Comparison of ENCODE assay signal across 20 cellular contexts in genomic region chr10:115975031-115975430, GRCh38.
"Had no signal": no experiment of that assay in that cellular context is flagged by ENCODE, and none has a peak within 500 bp of the region (broad histone marks: within the 10 kb centered on the region; RNA-seq: fewer than 3 reads in every experiment).

No MANE protein-coding gene starts in this region.

- ATAC-seq: activated naive CD4-positive, alpha-beta T cell treated with anti-CD3 and anti-CD28 coated beads, Interleukin-2, amount 50 U/mL, for 72 hours; activated T-helper 17 cell treated with anti-CD3 and anti-CD28 coated beads, Interleukin-2, amount 50 U/mL, for 72 hours; effector memory CD8-positive, alpha-beta T cell; psoas muscle; right lobe of liver; stimulated activated memory B cell treated with anti-CD40 and anti-IgM and Interleukin-4, amounts not matched to agents 10 μg/mL and 1 μg/mL and 100 μg/mL, for 72 hours had no signal

- H3K4me3 ChIP-seq: esophagus muscularis mucosa, hepatocyte, psoas muscle, right lobe of liver, stomach, upper lobe of left lung had no signal

- H3K9me3 ChIP-seq: esophagus muscularis mucosa, psoas muscle, right lobe of liver, stomach, upper lobe of left lung had no signal

- H3K27me3 ChIP-seq: esophagus muscularis mucosa, hepatocyte, right lobe of liver, stomach, upper lobe of left lung had no signal

- H3K4me2 ChIP-seq: hepatocyte had no signal

- H3K36me3 ChIP-seq: esophagus muscularis mucosa, right lobe of liver, stomach, upper lobe of left lung had no signal

- H3K4me1 ChIP-seq: psoas muscle, right lobe of liver, stomach had no signal

- H2AFZ ChIP-seq: hepatocyte had no signal

- DNase-seq: activated CD8-positive, alpha-beta memory T cell treated with anti-CD3 and anti-CD28 coated beads for 24 hours; activated CD8-positive, alpha-beta memory T cell treated with anti-CD3 and anti-CD28 coated beads, Interleukin-2, amount 50 U/mL, for 4 hours; activated T-cell treated with anti-CD3 and anti-CD28 coated beads, Interleukin-2, amount 50 U/mL, for 24 hours; central memory CD4-positive, alpha-beta T cell; effector memory CD8-positive, alpha-beta T cell; glutamatergic neuron; immature natural killer cell; kidney glomerular epithelial cell; psoas muscle; right lobe of liver; small intestine; stimulated activated CD4-positive, alpha-beta T cell treated with anti-CD3 and anti-CD28 coated beads, Interleukin-2, amount 100 ng/mL, for 24 hours; stomach; T-helper 1 cell had no signal

- H3K27ac ChIP-seq: hepatocyte, psoas muscle, right lobe of liver, upper lobe of left lung had no signal
